17 cellular contexts compared by ENCODE assay signal in genomic region chr22:49535527-49536125, GRCh38.
"Had no signal": no experiment of that assay in that cellular context is flagged by ENCODE, and none has a peak within 500 bp of the region (broad histone marks: within the 10 kb centered on the region; RNA-seq: fewer than 3 reads in every experiment).

No MANE protein-coding gene starts in this region.

- H3K9me3 Mint-ChIP-seq: natural killer cell treated with Interleukin-12 subunit alpha and Interleukin-12 subunit beta and Interleukin-15 and Interleukin-18, amount 100 ng/mL, for 72 hours; stimulated activated naive CD8-positive, alpha-beta T cell treated with anti-CD3 and anti-CD28 coated beads, Interleukin-15, amount 100 ng/mL, for 72 hours had no signal

- H3K4me1 ChIP-seq: gastrocnemius medialis, heart right ventricle, lower lobe of right lung, vagina had no signal

- H3K4me3 ChIP-seq: gastrocnemius medialis, heart right ventricle, lower lobe of right lung, vagina had no signal

- ATAC-seq: activated CD8-positive, alpha-beta T cell treated with anti-CD3 and anti-CD28 coated beads, Interleukin-2, amount 10 ng/mL, durations not matched to agents 7 days and 5 days; gastrocnemius medialis; heart right ventricle; lower lobe of right lung; natural killer cell treated with Interleukin-12 subunit alpha and Interleukin-12 subunit beta and Interleukin-15 and Interleukin-18, amount 100 ng/mL, for 72 hours; stimulated activated naive CD8-positive, alpha-beta T cell treated with anti-CD3 and anti-CD28 coated beads, Interleukin-15, amount 100 ng/mL, for 72 hours had no signal

- H3K36me3 ChIP-seq: gastrocnemius medialis, heart right ventricle, lower lobe of right lung, vagina had no signal

- H3K36me3 Mint-ChIP-seq: natural killer cell treated with Interleukin-12 subunit alpha and Interleukin-12 subunit beta and Interleukin-15 and Interleukin-18, amount 100 ng/mL, for 72 hours had no signal

- H3K27ac Mint-ChIP-seq: activated CD8-positive, alpha-beta T cell treated with anti-CD3 and anti-CD28 coated beads, Interleukin-2, amount 10 ng/mL, durations not matched to agents 7 days and 5 days; natural killer cell treated with Interleukin-12 subunit alpha and Interleukin-12 subunit beta and Interleukin-15 and Interleukin-18, amount 100 ng/mL, for 72 hours had no signal

- DNase-seq: activated CD4-positive, alpha-beta T cell treated with anti-CD3 and anti-CD28 coated beads for 4 hours; activated CD8-positive, alpha-beta memory T cell treated with anti-CD3 and anti-CD28 coated beads, Interleukin-2, amount 50 U/mL, for 48 hours; activated CD8-positive, alpha-beta T cell treated with anti-CD3 and anti-CD28 coated beads, Interleukin-2, amount 10 ng/mL, durations not matched to agents 7 days and 5 days; activated naive CD4-positive, alpha-beta T cell treated with Interleukin-2 at 50 U/mL for 16 hours; central memory CD4-positive, alpha-beta T cell; cortex of kidney; effector memory CD4-positive, alpha-beta T cell; gastrocnemius medialis; heart right ventricle; lower lobe of right lung; stimulated activated CD4-positive, alpha-beta T cell treated with anti-CD3 and anti-CD28 coated beads, Interleukin-4, amount 100 ng/mL, for 1 hour; stimulated activated naive CD8-positive, alpha-beta T cell treated with anti-CD3 and anti-CD28 coated beads, Interleukin-15, amount 100 ng/mL, for 72 hours; T-helper 1 cell had no signal

- H3K27me3 Mint-ChIP-seq: natural killer cell treated with Interleukin-12 subunit alpha and Interleukin-12 subunit beta and Interleukin-15 and Interleukin-18, amount 100 ng/mL, for 72 hours; stimulated activated naive CD8-positive, alpha-beta T cell treated with anti-CD3 and anti-CD28 coated beads, Interleukin-15, amount 100 ng/mL, for 72 hours had no signal

- H3K4me3 Mint-ChIP-seq: activated CD8-positive, alpha-beta T cell treated with anti-CD3 and anti-CD28 coated beads, Interleukin-2, amount 10 ng/mL, durations not matched to agents 7 days and 5 days; natural killer cell treated with Interleukin-12 subunit alpha and Interleukin-12 subunit beta and Interleukin-15 and Interleukin-18, amount 100 ng/mL, for 72 hours; stimulated activated naive CD8-positive, alpha-beta T cell treated with anti-CD3 and anti-CD28 coated beads, Interleukin-15, amount 100 ng/mL, for 72 hours had no signal

- H3K4me1 Mint-ChIP-seq: stimulated activated naive CD8-positive, alpha-beta T cell treated with anti-CD3 and anti-CD28 coated beads, Interleukin-15, amount 100 ng/mL, for 72 hours had no signal

- H3K27ac ChIP-seq: epithelial cell of prostate, gastrocnemius medialis, heart right ventricle, lower lobe of right lung, vagina, VCaP had no signal

- H3K9me3 ChIP-seq: gastrocnemius medialis, heart right ventricle, lower lobe of right lung, vagina had no signal

- H3K27me3 ChIP-seq: vagina had no signal
